30 cellular contexts compared by ENCODE assay signal in genomic region chr3:9666704-9667445, GRCh38. TPM values are rescaled to one million over a fixed set of nuclear protein-coding genes. Genes with fewer than 3 reads are reported as not detected.
"Had no signal": no experiment of that assay in that cellular context is flagged by ENCODE, and none has a peak within 500 bp of the region (broad histone marks: within the 10 kb centered on the region; RNA-seq: fewer than 3 reads in every experiment).

No MANE protein-coding gene starts in this region.

- H3K27ac ChIP-seq: breast epithelium, pancreas, prostate gland, upper lobe of right lung, VCaP had no signal

- H3K9me3 Mint-ChIP-seq: activated CD4-positive, alpha-beta memory T cell treated with anti-CD3 and anti-CD28 coated beads for 36 hours; activated CD4-positive, alpha-beta T cell treated with anti-CD3 and anti-CD28 coated beads, Interleukin-2, amount 10 ng/mL, durations not matched to agents 24 days and 14 days; immature natural killer cell; neural crest cell; stimulated activated naive CD8-positive, alpha-beta T cell treated with anti-CD3 and anti-CD28 coated beads, Interleukin-15, Interleukin-2, amounts not matched to agents 100 ng/mL and 50 ng/mL, for 24 hours; T-helper 1 cell treated with Interleukin-12 subunit alpha and Interleukin-12 subunit beta and Interleukin-4 antibody, amounts not matched to agents 30 μg/mL and 1 μg/mL, for 36 hours had no signal

- H3K27ac Mint-ChIP-seq: activated CD4-positive, alpha-beta memory T cell treated with anti-CD3 and anti-CD28 coated beads for 36 hours; activated CD4-positive, alpha-beta T cell treated with anti-CD3 and anti-CD28 coated beads, Interleukin-2, amount 10 ng/mL, durations not matched to agents 24 days and 14 days; mesothelial cell of epicardium; naive thymus-derived CD4-positive, alpha-beta T cell; stimulated activated naive CD8-positive, alpha-beta T cell treated with anti-CD3 and anti-CD28 coated beads, Interleukin-15, Interleukin-2, amounts not matched to agents 100 ng/mL and 50 ng/mL, for 24 hours; T-helper 1 cell treated with Interleukin-12 subunit alpha and Interleukin-12 subunit beta and Interleukin-4 antibody, amounts not matched to agents 30 μg/mL and 1 μg/mL, for 36 hours had no signal

- ATAC-seq: left colon; naive thymus-derived CD4-positive, alpha-beta T cell; pancreas; sciatic nerve; upper lobe of right lung had no signal

- H3K27me3 ChIP-seq: breast epithelium, pancreas, upper lobe of right lung had no signal

- H3K4me1 ChIP-seq: prostate gland had no signal

- DNase-seq: activated CD4-positive, alpha-beta memory T cell treated with anti-CD3 and anti-CD28 coated beads for 36 hours; activated CD4-positive, alpha-beta T cell treated with anti-CD3 and anti-CD28 coated beads, Interleukin-2, amount 10 ng/mL, durations not matched to agents 24 days and 14 days; activated gamma-delta T cell treated with Interleukin-2 at 50 U/mL for 16 hours; activated naive CD4-positive, alpha-beta T cell treated with anti-CD3 and anti-CD28 coated beads, Interleukin-2, amount 50 U/mL, for 16 hours; central memory CD4-positive, alpha-beta T cell; head of caudate nucleus; hypothalamus; immature natural killer cell; left colon; naive thymus-derived CD4-positive, alpha-beta T cell; nucleus accumbens; pancreas; retina; stimulated activated CD4-positive, alpha-beta T cell treated with anti-CD3 and anti-CD28 coated beads, Interleukin-15, amount 100 ng/mL, for 24 hours; stimulated activated CD4-positive, alpha-beta T cell treated with anti-CD3 and anti-CD28 coated beads, Interleukin-2, amount 100 ng/mL, for 24 hours; SW 1271; T-helper 9 cell; upper lobe of right lung had no signal

- H3K4me3 ChIP-seq: breast epithelium, pancreas, prostate gland, smooth muscle cell, upper lobe of right lung had no signal

- H3K4me1 Mint-ChIP-seq: activated CD4-positive, alpha-beta T cell treated with anti-CD3 and anti-CD28 coated beads, Interleukin-2, amount 10 ng/mL, durations not matched to agents 24 days and 14 days; mesothelial cell of epicardium; neural crest cell had no signal

- H3K9me3 ChIP-seq: breast epithelium, pancreas, prostate gland, upper lobe of right lung had no signal

- H3K4me3 Mint-ChIP-seq: activated CD4-positive, alpha-beta memory T cell treated with anti-CD3 and anti-CD28 coated beads for 36 hours; activated CD4-positive, alpha-beta T cell treated with anti-CD3 and anti-CD28 coated beads, Interleukin-2, amount 10 ng/mL, durations not matched to agents 24 days and 14 days; immature natural killer cell; mesothelial cell of epicardium; naive thymus-derived CD4-positive, alpha-beta T cell; neural crest cell; stimulated activated naive CD8-positive, alpha-beta T cell treated with anti-CD3 and anti-CD28 coated beads, Interleukin-15, Interleukin-2, amounts not matched to agents 100 ng/mL and 50 ng/mL, for 24 hours; T-helper 1 cell treated with Interleukin-12 subunit alpha and Interleukin-12 subunit beta and Interleukin-4 antibody, amounts not matched to agents 30 μg/mL and 1 μg/mL, for 36 hours had no signal

- H3K27me3 Mint-ChIP-seq: activated CD4-positive, alpha-beta memory T cell treated with anti-CD3 and anti-CD28 coated beads for 36 hours; activated CD4-positive, alpha-beta T cell treated with anti-CD3 and anti-CD28 coated beads, Interleukin-2, amount 10 ng/mL, durations not matched to agents 24 days and 14 days; naive thymus-derived CD4-positive, alpha-beta T cell; stimulated activated naive CD8-positive, alpha-beta T cell treated with anti-CD3 and anti-CD28 coated beads, Interleukin-15, Interleukin-2, amounts not matched to agents 100 ng/mL and 50 ng/mL, for 24 hours had no signal

RNA-seq across cellular contexts. Expression of gene CPNE9, which starts 36.8 kb away (rescaled TPM):
- total RNA-seq: activated CD4-positive, alpha-beta memory T cell treated with anti-CD3 and anti-CD28 coated beads for 36 hours; activated CD4-positive, alpha-beta T cell treated with anti-CD3 and anti-CD28 coated beads, Interleukin-2, amount 10 ng/mL, durations not matched to agents 24 days and 14 days; breast epithelium; endothelial cell of umbilical vein; fibroblast of villous mesenchyme; left colon; prostate gland; sciatic nerve; smooth muscle cell had no signal
- polyA plus RNA-seq: endothelial cell of umbilical vein, fibroblast of lung, smooth muscle cell had no signal
